10 cellular contexts compared by ENCODE assay signal in genomic region chr9:133275105-133276000, GRCh38. TPM values are rescaled to one million over a fixed set of nuclear protein-coding genes. Genes with fewer than 3 reads are reported as not detected.
A peak's percentile ranks its signal among the peaks of the same experiment; 100 is the strongest.
DNase-seq lines count a peak whose midpoint lies in the region; ATAC-seq and TF ChIP-seq lines count a peak whose summit lies in the region.
"Had no signal": no experiment of that assay in that cellular context is flagged by ENCODE, and none has a peak within 500 bp of the region (broad histone marks: within the 10 kb centered on the region; RNA-seq: fewer than 3 reads in every experiment).

Gene ABO (minus strand): TSS chr9:133275201.

- no peaks in the 10 kb centered on the region for H3K9me3 Mint-ChIP-seq in activated naive CD4-positive, alpha-beta T cell treated with anti-CD3 and anti-CD28 coated beads, Interleukin-2, amount 50 U/mL, for 24 hours
- H3K9me3 Mint-ChIP-seq in glutamatergic neuron (ENCODE audit: unreplicated experiment) (peaks cover 7% of the 10 kb centered on the region), neural crest cell (no peaks in the 10 kb centered on the region)

- no peaks in the 10 kb centered on the region for H3K36me3 Mint-ChIP-seq in activated naive CD4-positive, alpha-beta T cell treated with anti-CD3 and anti-CD28 coated beads, Interleukin-2, amount 50 U/mL, for 24 hours
- H3K36me3 Mint-ChIP-seq in glutamatergic neuron (ENCODE audit: unreplicated experiment) = peaks cover 16% of the 10 kb centered on the region
- H3K36me3 Mint-ChIP-seq in neural crest cell (ENCODE audit: low read depth) = no peaks in the 10 kb centered on the region

- ATAC-seq in aorta (ENCODE audit: low FRiP score) (peak; percentile 66), HG03097 (IDR thresholded peaks at IDR 0.05; ENCODE audit: low FRiP score, unreplicated experiment) (no peak)

- 0 to 1% methylated on average over 66 to 110 of the region's 110 CpGs for WGBS in aorta, 2 donors

- H3K27ac ChIP-seq in aorta (ENCODE audit: low read depth in 1 of 2, low read length in 2 of 2) = no peak within 1 kb of the TSS
- H3K27ac ChIP-seq: epithelial cell of prostate had no signal

- H3K36me3 ChIP-seq in aorta (ENCODE audit: control insufficient read depth in 1 of 2, insufficient read depth in 2 of 2, low read length in 1 of 2) = no peaks in the 10 kb centered on the region

- intact Hi-C loops in aorta (cut with DNase I) = no loop called here

- peak within 1 kb of the TSS; percentile 26 for H3K4me3 Mint-ChIP-seq in activated naive CD4-positive, alpha-beta T cell treated with anti-CD3 and anti-CD28 coated beads, Interleukin-2, amount 50 U/mL, for 24 hours
- peak within 1 kb of the TSS; percentile 43 for H3K4me3 Mint-ChIP-seq in glutamatergic neuron (ENCODE audit: unreplicated experiment)
- peak within 1 kb of the TSS; percentile 44 for H3K4me3 Mint-ChIP-seq in neural crest cell

- peaks cover 2% of the 10 kb centered on the region for H3K9me3 ChIP-seq in aorta (ENCODE audit: control insufficient read depth, low read length)

- H3K4me1 ChIP-seq in aorta (ENCODE audit: control insufficient read depth in 1 of 2, insufficient read depth in 2 of 2, low read length in 2 of 2) = no peaks in the 10 kb centered on the region

- TF ChIP-seq CTCF in glutamatergic neuron (IDR thresholded peaks at IDR 0.05; ENCODE audit: partially characterized antibody, unreplicated experiment) (no peak), neural crest cell (conservative IDR thresholded peaks at IDR 0.05) (no peak)

- H3K4me3 ChIP-seq in aorta (ENCODE audit: low read length in 2 of 2) = no peak within 1 kb of the TSS

- H3K27ac Mint-ChIP-seq in activated naive CD4-positive, alpha-beta T cell treated with anti-CD3 and anti-CD28 coated beads, Interleukin-2, amount 50 U/mL, for 24 hours = no peak within 1 kb of the TSS
- H3K27ac Mint-ChIP-seq in glutamatergic neuron (ENCODE audit: unreplicated experiment) (no peak within 1 kb of the TSS), neural crest cell (ENCODE audit: unreplicated experiment) (peak within 1 kb of the TSS; percentile 23)

- peaks cover 31% of the 10 kb centered on the region for H3K27me3 Mint-ChIP-seq in activated naive CD4-positive, alpha-beta T cell treated with anti-CD3 and anti-CD28 coated beads, Interleukin-2, amount 50 U/mL, for 24 hours
- H3K27me3 Mint-ChIP-seq in glutamatergic neuron (ENCODE audit: unreplicated experiment) (peaks cover 10% of the 10 kb centered on the region), neural crest cell (ENCODE audit: low read depth) (peaks cover 83% of the 10 kb centered on the region)

- peaks cover 3% of the 10 kb centered on the region for H3K4me1 Mint-ChIP-seq in activated naive CD4-positive, alpha-beta T cell treated with anti-CD3 and anti-CD28 coated beads, Interleukin-2, amount 50 U/mL, for 24 hours
- H3K4me1 Mint-ChIP-seq in glutamatergic neuron (ENCODE audit: low read depth, unreplicated experiment) = no peaks in the 10 kb centered on the region
- no peaks in the 10 kb centered on the region for H3K4me1 Mint-ChIP-seq in neural crest cell

- DNase-seq in activated naive CD4-positive, alpha-beta T cell treated with anti-CD3 and anti-CD28 coated beads, Interleukin-2, amount 50 U/mL, for 16 hours = no peak
- DNase-seq in glutamatergic neuron (peak; percentile 49), neural crest cell (ENCODE audit: low read depth, low spot score) (no peak), aorta (no peak), A172 (ENCODE audit: low spot score) (no peak), hypothalamus (lab: John Stamatoyannopoulos, UW) (no peak)

- peaks cover 0 to 3% of the 10 kb centered on the region in 2 donors for H3K27me3 ChIP-seq in aorta (ENCODE audit: control insufficient read depth in 1 of 2, insufficient read depth in 2 of 2, low read length in 1 of 2)

RNA-seq across cellular contexts. Expression of gene ABO, which starts in this region (rescaled TPM):
- not detected for total RNA-seq in glutamatergic neuron (ENCODE audit: unreplicated experiment)
- 0.11 and 0.40 TPM in 2 replicates for total RNA-seq in neural crest cell
- 1 to 10 TPM; 1.4 to 3.3 TPM for total RNA-seq in aorta
- polyA plus RNA-seq in aorta = 1 to 10 TPM in 1 of 2 donors, under 1 TPM in 1; 0.43 to 1.8 TPM
- total RNA-seq in A172 (2014; rRNA removed; shearing (Covaris generic)) = not detected in 2 replicates
- total RNA-seq: activated CD8-positive, alpha-beta memory T cell treated with anti-CD3 and anti-CD28 coated beads for 36 hours had no signal

Comparison
In these comparisons a context has a peak if more than half of its experiments do, and no peak if none do; other contexts are left out.
1. Peak in DNase-seq in glutamatergic neuron; RNA of the gene not detected or under 1 TPM.